ENCODE assay signal across 23 cellular contexts in genomic region chr1:159229896-159230295, GRCh38. TPM values are rescaled to one million over a fixed set of nuclear protein-coding genes. Genes with fewer than 3 reads are reported as not detected.
DNase-seq lines count a peak whose midpoint lies in the region; ATAC-seq, FAIRE-seq and TF ChIP-seq lines count a peak whose summit lies in the region.
"Had no signal": no experiment of that assay in that cellular context is flagged by ENCODE, and none has a peak within 500 bp of the region (broad histone marks: within the 10 kb centered on the region; RNA-seq: fewer than 3 reads in every experiment).

No MANE protein-coding gene starts in this region.

- H3K27ac Mint-ChIP-seq in GM23338: no peak overlapping the region
- H3K27ac Mint-ChIP-seq: activated naive CD4-positive, alpha-beta T cell treated with anti-CD3 and anti-CD28 coated beads, Interleukin-2, amount 50 U/mL, for 24 hours had no signal

- no peaks in the 10 kb centered on the region for H3K9me3 Mint-ChIP-seq in GM23338
- H3K9me3 Mint-ChIP-seq: activated naive CD4-positive, alpha-beta T cell treated with anti-CD3 and anti-CD28 coated beads, Interleukin-2, amount 50 U/mL, for 24 hours had no signal

- H3K4me1 ChIP-seq in GM23338 (ENCODE audit: insufficient read depth): no peaks in the 10 kb centered on the region
- H3K4me1 ChIP-seq: gastrocnemius medialis, HAP-1, left lung, tibial nerve had no signal

- H3K27me3 ChIP-seq in GM23338 (ENCODE audit: insufficient read depth) (no peaks in the 10 kb centered on the region), bronchial epithelial cell (ENCODE audit: control insufficient read depth, insufficient read depth, low read length) (no peaks in the 10 kb centered on the region)
- H3K27me3 ChIP-seq: gastrocnemius medialis, left lung, Peyer's patch, tibial nerve had no signal

- no peaks in the 10 kb centered on the region for H3K36me3 Mint-ChIP-seq in GM23338 (ENCODE audit: low read depth)
- H3K36me3 Mint-ChIP-seq: activated naive CD4-positive, alpha-beta T cell treated with anti-CD3 and anti-CD28 coated beads, Interleukin-2, amount 50 U/mL, for 24 hours had no signal

- H3K4me3 ChIP-seq in GM23338 (no peak overlapping the region), bronchial epithelial cell (ENCODE audit: low read depth, low read length) (no peak overlapping the region)
- H3K4me3 ChIP-seq: gastrocnemius medialis, HAP-1, left lung, mucosa of descending colon, Peyer's patch, tibial nerve had no signal

- no peak for DNase-seq in GM23338 (ENCODE audit: low spot score)
- peak; percentile 100 for DNase-seq in NCI-H526 treated with DMSO at 0.1 percent for 48 hours (lab: John Stamatoyannopoulos, UW)
- peak; percentile 60 for DNase-seq in bronchial epithelial cell (ENCODE audit: low read depth)
- DNase-seq in renal cortical epithelial cell (ENCODE audit: low read depth): peak; percentile 7
- no peak for DNase-seq in NCI-H2227 (lab: John Stamatoyannopoulos, UW; ENCODE audit: unreplicated experiment)
- no peak for DNase-seq in activated T-cell treated with anti-CD3 and anti-CD28 coated beads, Interleukin-2, amount 50 U/mL, for 48 hours
- DNase-seq: activated CD4-positive, alpha-beta T cell treated with anti-CD3 and anti-CD28 coated beads for 1 hour; DND-41; gastrocnemius medialis; left lung; mucosa of descending colon; NCI-H187; small intestine; stimulated activated CD4-positive, alpha-beta T cell treated with anti-CD3 and anti-CD28 coated beads, Interleukin-2, amount 100 ng/mL, for 48 hours; stimulated activated naive CD4-positive, alpha-beta T cell treated with Interleukin-2 at 50 U/mL for 16 hours had no signal

- H3K27ac ChIP-seq in GM23338 (ENCODE audit: low read depth): no peak overlapping the region
- H3K27ac ChIP-seq: gastrocnemius medialis, left lung, tibial nerve had no signal

- no peak overlapping the region for H3K4me3 Mint-ChIP-seq in GM23338
- H3K4me3 Mint-ChIP-seq: activated naive CD4-positive, alpha-beta T cell treated with anti-CD3 and anti-CD28 coated beads, Interleukin-2, amount 50 U/mL, for 24 hours had no signal

- no peaks in the 10 kb centered on the region for H3K79me2 ChIP-seq in GM23338 (replicated peaks; ENCODE audit: insufficient read depth)

- 0 out of 2 replicates have a peak overlapping the region, but pooled peaks have one; percentile 69 for H2AFZ ChIP-seq in GM23338

- H4K20me1 ChIP-seq in GM23338 (replicated peaks; ENCODE audit: insufficient read depth): no peaks in the 10 kb centered on the region

- H3K9me2 ChIP-seq in GM23338 (ENCODE audit: insufficient read depth): no peaks in the 10 kb centered on the region

- FAIRE-seq in bronchial epithelial cell (lab: Jason Lieb, UNC): no peak
- FAIRE-seq: astrocyte, GM18507, small intestine had no signal

- no peak overlapping the region for H3K4me2 ChIP-seq in GM23338

- ATAC-seq in GM23338 (no peak), HG03457 (IDR thresholded peaks at IDR 0.05; ENCODE audit: unreplicated experiment) (no peak)
- ATAC-seq: esophagus mucosa, gastrocnemius medialis, left lung, mucosa of descending colon had no signal

- H3K36me3 ChIP-seq in GM23338 (ENCODE audit: insufficient read depth) (no peaks in the 10 kb centered on the region), bronchial epithelial cell (ENCODE audit: control insufficient read depth, insufficient read depth, low read length) (no peaks in the 10 kb centered on the region)
- H3K36me3 ChIP-seq: gastrocnemius medialis, HAP-1, left lung, Peyer's patch, tibial nerve had no signal

- H3K4me1 Mint-ChIP-seq in GM23338: peaks cover 3% of the 10 kb centered on the region; the same call in 1 of the 3 replicates
- H3K4me1 Mint-ChIP-seq: activated naive CD4-positive, alpha-beta T cell treated with anti-CD3 and anti-CD28 coated beads, Interleukin-2, amount 50 U/mL, for 24 hours had no signal

- no peaks in the 10 kb centered on the region for H3K27me3 Mint-ChIP-seq in GM23338 (ENCODE audit: insufficient read depth, low read depth, poor library complexity)

- no peak for TF ChIP-seq CTCF in GM23338 (conservative IDR thresholded peaks at IDR 0.05; ENCODE audit: low read depth in 2 of 2)
- TF ChIP-seq CTCF in bronchial epithelial cell (IDR thresholded peaks at IDR 0.05; ENCODE audit: insufficient read depth, low read length, severe bottlenecking): no peak

- no peaks in the 10 kb centered on the region for H3F3A ChIP-seq in GM23338 (replicated peaks; ENCODE audit: low read depth)

TF ChIP-seq in GM23338, 12 proteins besides CTCF, POLR2A, EP300 and RAD21 (continues in another document):
- TF ChIP-seq STAT1 (IDR thresholded peaks at IDR 0.05; ENCODE audit: unreplicated experiment): no peak
- TF ChIP-seq EZH2 (IDR thresholded peaks at IDR 0.05; ENCODE audit: low read depth, unreplicated experiment): no peak
- no peak for TF ChIP-seq ZNF331 (CRISPR knock-in tag; IDR thresholded peaks at IDR 0.05; ENCODE audit: low read depth)
- TF ChIP-seq, protein P1, sequence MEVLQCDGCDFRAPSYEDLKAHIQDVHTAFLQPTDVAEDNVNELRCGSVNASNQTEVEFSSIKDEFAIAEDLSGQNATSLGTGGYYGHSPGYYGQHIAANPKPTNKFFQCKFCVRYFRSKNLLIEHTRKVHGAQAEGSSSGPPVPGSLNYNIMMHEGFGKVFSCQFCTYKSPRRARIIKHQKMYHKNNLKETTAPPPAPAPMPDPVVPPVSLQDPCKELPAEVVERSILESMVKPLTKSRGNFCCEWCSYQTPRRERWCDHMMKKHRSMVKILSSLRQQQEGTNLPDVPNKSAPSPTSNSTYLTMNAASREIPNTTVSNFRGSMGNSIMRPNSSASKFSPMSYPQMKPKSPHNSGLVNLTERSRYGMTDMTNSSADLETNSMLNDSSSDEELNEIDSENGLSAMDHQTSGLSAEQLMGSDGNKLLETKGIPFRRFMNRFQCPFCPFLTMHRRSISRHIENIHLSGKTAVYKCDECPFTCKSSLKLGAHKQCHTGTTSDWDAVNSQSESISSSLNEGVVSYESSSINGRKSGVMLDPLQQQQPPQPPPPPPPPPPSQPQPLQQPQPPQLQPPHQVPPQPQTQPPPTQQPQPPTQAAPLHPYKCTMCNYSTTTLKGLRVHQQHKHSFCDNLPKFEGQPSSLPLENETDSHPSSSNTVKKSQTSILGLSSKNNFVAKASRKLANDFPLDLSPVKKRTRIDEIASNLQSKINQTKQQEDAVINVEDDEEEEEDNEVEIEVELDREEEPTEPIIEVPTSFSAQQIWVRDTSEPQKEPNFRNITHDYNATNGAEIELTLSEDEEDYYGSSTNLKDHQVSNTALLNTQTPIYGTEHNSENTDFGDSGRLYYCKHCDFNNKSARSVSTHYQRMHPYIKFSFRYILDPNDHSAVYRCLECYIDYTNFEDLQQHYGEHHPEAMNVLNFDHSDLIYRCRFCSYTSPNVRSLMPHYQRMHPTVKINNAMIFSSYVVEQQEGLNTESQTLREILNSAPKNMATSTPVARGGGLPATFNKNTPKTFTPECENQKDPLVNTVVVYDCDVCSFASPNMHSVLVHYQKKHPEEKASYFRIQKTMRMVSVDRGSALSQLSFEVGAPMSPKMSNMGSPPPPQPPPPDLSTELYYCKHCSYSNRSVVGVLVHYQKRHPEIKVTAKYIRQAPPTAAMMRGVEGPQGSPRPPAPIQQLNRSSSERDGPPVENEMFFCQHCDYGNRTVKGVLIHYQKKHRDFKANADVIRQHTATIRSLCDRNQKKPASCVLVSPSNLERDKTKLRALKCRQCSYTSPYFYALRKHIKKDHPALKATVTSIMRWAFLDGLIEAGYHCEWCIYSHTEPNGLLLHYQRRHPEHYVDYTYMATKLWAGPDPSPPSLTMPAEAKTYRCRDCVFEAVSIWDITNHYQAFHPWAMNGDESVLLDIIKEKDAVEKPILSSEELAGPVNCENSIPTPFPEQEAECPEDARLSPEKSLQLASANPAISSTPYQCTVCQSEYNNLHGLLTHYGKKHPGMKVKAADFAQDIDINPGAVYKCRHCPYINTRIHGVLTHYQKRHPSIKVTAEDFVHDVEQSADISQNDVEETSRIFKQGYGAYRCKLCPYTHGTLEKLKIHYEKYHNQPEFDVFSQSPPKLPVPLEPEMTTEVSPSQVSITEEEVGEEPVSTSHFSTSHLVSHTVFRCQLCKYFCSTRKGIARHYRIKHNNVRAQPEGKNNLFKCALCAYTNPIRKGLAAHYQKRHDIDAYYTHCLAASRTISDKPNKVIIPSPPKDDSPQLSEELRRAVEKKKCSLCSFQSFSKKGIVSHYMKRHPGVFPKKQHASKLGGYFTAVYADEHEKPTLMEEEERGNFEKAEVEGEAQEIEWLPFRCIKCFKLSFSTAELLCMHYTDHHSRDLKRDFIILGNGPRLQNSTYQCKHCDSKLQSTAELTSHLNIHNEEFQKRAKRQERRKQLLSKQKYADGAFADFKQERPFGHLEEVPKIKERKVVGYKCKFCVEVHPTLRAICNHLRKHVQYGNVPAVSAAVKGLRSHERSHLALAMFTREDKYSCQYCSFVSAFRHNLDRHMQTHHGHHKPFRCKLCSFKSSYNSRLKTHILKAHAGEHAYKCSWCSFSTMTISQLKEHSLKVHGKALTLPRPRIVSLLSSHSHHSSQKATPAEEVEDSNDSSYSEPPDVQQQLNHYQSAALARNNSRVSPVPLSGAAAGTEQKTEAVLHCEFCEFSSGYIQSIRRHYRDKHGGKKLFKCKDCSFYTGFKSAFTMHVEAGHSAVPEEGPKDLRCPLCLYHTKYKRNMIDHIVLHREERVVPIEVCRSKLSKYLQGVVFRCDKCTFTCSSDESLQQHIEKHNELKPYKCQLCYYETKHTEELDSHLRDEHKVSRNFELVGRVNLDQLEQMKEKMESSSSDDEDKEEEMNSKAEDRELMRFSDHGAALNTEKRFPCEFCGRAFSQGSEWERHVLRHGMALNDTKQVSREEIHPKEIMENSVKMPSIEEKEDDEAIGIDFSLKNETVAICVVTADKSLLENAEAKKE (CRISPR knock-in tag; IDR thresholded peaks at IDR 0.05): no peak
- TF ChIP-seq NANOG (IDR thresholded peaks at IDR 0.05; ENCODE audit: borderline replicate concordance): no peak
- no peak for TF ChIP-seq POLR2AphosphoS5 (IDR thresholded peaks at IDR 0.05; ENCODE audit: low read depth)

RNA-seq across cellular contexts. Expression of gene ACKR1, which starts 25.2 kb away (rescaled TPM):
- total RNA-seq in GM23338 (2014; rRNA removed; shearing (Covaris generic)): not detected in 2 replicates
- 0.29 TPM in 1 of 2 replicates, not detected in the other for polyA plus RNA-seq in GM23338 (2016; fragmentation: Nextera tagmentation; extraction: Ambion mirVana)
- total RNA-seq in bronchial epithelial cell (not detected in 2 replicates), renal cortical epithelial cell (not detected in 2 replicates)

RNA-seq across cellular contexts. Expression of gene CADM3, which starts 58.5 kb away (rescaled TPM):
- total RNA-seq in GM23338 (2014; rRNA removed; shearing (Covaris generic)): 2.9 and 4.4 TPM in 2 replicates
- 1.5 and 2.0 TPM in 2 replicates for polyA plus RNA-seq in GM23338 (2016; fragmentation: Nextera tagmentation; extraction: Ambion mirVana)
- total RNA-seq in bronchial epithelial cell: not detected in 2 replicates
- total RNA-seq in renal cortical epithelial cell: under 0.01 and 0.85 TPM in 2 replicates

Comparison
In these comparisons a context has a peak if more than half of its experiments do, and no peak if none do; other contexts are left out.
1. DNase-seq: peak in NCI-H526 treated with DMSO at 0.1 percent for 48 hours (single experiment), bronchial epithelial cell (single experiment) and renal cortical epithelial cell (single experiment); none in GM23338 (single experiment), NCI-H2227 (single experiment) and activated T-cell treated with anti-CD3 and anti-CD28 coated beads, Interleukin-2, amount 50 U/mL, for 48 hours (0 of 2).